In genomic region chr2:19989681-19990415, GRCh38 we compare ENCODE assay signal across 1 cellular context.
TF ChIP-seq lines count a peak whose summit lies in the region.

Gene WDR35, minus strand, starts transcription at chr2:19990105. Its CDS starts 90 bp downstream, at chr2:19990015.

TF ChIP-seq in HepG2, 621 proteins besides CTCF, POLR2A, EP300 and RAD21 (continued from another document and continues in another):
- peak; percentile 95 for TF ChIP-seq NAIF1 (CRISPR knock-in tag; IDR thresholded peaks at IDR 0.05; ENCODE audit: borderline replicate concordance)
- 0 out of 2 replicates have a peak, but pooled peaks have one; percentile 86 for TF ChIP-seq MXD4 (CRISPR knock-in tag; IDR thresholded peaks at IDR 0.05)
- TF ChIP-seq E2F5 (CRISPR knock-in tag; conservative IDR thresholded peaks at IDR 0.05) = peak; percentile 65
- TF ChIP-seq ZSCAN30 (CRISPR knock-in tag; IDR thresholded peaks at IDR 0.05) = no peak
- no peak for TF ChIP-seq GTF3A (CRISPR knock-in tag; conservative IDR thresholded peaks at IDR 0.05)
- TF ChIP-seq NFYB (CRISPR knock-in tag; IDR thresholded peaks at IDR 0.05) = peak; percentile 45; the same call in 1 of the 2 replicates
- peak; percentile 61; the same call in 1 of the 2 replicates for TF ChIP-seq ZNF546 (CRISPR knock-in tag; conservative IDR thresholded peaks at IDR 0.05)
- TF ChIP-seq ZKSCAN5 (CRISPR knock-in tag; IDR thresholded peaks at IDR 0.05) = peak; percentile 60; the same call in 1 of the 2 replicates
- peak; percentile 92 for TF ChIP-seq REPIN1 (CRISPR knock-in tag; IDR thresholded peaks at IDR 0.05; ENCODE audit: borderline replicate concordance, low read depth)
- TF ChIP-seq TEF (CRISPR knock-in tag; IDR thresholded peaks at IDR 0.05) = peak; percentile 59; the same call in 1 of the 2 replicates
- TF ChIP-seq NFKB2 (CRISPR knock-in tag; IDR thresholded peaks at IDR 0.05; ENCODE audit: borderline replicate concordance) = peak; percentile 98; the same call in 1 of the 2 replicates
- no peak for TF ChIP-seq CERS6 (CRISPR knock-in tag; IDR thresholded peaks at IDR 0.05)
- peak; percentile 93 for TF ChIP-seq ZNF788 (CRISPR knock-in tag; IDR thresholded peaks at IDR 0.05; ENCODE audit: borderline replicate concordance)
- TF ChIP-seq STAT5B (CRISPR knock-in tag; IDR thresholded peaks at IDR 0.05) = no peak
- TF ChIP-seq PAF1 (CRISPR knock-in tag; IDR thresholded peaks at IDR 0.05) = no peak; the same call in 1 of the 2 replicates
- peak; percentile 90 for TF ChIP-seq ZNF18 (CRISPR knock-in tag; IDR thresholded peaks at IDR 0.05; ENCODE audit: insufficient replicate concordance)
- TF ChIP-seq E2F1 (CRISPR knock-in tag; IDR thresholded peaks at IDR 0.05) = peak; percentile 66
- TF ChIP-seq ZNF83 (CRISPR knock-in tag; IDR thresholded peaks at IDR 0.05; ENCODE audit: borderline replicate concordance) = no peak
- TF ChIP-seq, protein P1, sequence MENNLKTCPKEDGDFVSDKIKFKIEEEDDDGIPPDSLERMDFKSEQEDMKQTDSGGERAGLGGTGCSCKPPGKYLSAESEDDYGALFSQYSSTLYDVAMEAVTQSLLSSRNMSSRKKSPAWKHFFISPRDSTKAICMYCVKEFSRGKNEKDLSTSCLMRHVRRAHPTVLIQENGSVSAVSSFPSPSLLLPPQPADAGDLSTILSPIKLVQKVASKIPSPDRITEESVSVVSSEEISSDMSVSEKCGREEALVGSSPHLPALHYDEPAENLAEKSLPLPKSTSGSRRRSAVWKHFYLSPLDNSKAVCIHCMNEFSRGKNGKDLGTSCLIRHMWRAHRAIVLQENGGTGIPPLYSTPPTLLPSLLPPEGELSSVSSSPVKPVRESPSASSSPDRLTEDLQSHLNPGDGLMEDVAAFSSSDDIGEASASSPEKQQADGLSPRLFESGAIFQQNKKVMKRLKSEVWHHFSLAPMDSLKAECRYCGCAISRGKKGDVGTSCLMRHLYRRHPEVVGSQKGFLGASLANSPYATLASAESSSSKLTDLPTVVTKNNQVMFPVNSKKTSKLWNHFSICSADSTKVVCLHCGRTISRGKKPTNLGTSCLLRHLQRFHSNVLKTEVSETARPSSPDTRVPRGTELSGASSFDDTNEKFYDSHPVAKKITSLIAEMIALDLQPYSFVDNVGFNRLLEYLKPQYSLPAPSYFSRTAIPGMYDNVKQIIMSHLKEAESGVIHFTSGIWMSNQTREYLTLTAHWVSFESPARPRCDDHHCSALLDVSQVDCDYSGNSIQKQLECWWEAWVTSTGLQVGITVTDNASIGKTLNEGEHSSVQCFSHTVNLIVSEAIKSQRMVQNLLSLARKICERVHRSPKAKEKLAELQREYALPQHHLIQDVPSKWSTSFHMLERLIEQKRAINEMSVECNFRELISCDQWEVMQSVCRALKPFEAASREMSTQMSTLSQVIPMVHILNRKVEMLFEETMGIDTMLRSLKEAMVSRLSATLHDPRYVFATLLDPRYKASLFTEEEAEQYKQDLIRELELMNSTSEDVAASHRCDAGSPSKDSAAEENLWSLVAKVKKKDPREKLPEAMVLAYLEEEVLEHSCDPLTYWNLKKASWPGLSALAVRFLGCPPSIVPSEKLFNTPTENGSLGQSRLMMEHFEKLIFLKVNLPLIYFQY (CRISPR knock-in tag; IDR thresholded peaks at IDR 0.05; ENCODE audit: borderline replicate concordance) = peak; percentile 84; the same call in 1 of the 2 replicates
- TF ChIP-seq MED1 (CRISPR knock-in tag; IDR thresholded peaks at IDR 0.05) = peak; percentile 83
- TF ChIP-seq GABPA (IDR thresholded peaks at IDR 0.05; ENCODE audit: low read depth, low read length) = peak; percentile 97
- peak; percentile 91 for TF ChIP-seq GABPA (CRISPR knock-in tag; IDR thresholded peaks at IDR 0.05; ENCODE audit: low read depth)
- peak; percentile 69; the same call in 1 of the 2 replicates for TF ChIP-seq SNAI1 (CRISPR knock-in tag; IDR thresholded peaks at IDR 0.05; ENCODE audit: borderline replicate concordance)
- peak; percentile 98 for TF ChIP-seq SMAD1 (CRISPR knock-in tag; IDR thresholded peaks at IDR 0.05; ENCODE audit: borderline replicate concordance, low read depth)
- no peak for TF ChIP-seq NBN (conservative IDR thresholded peaks at IDR 0.05)
- no peak for TF ChIP-seq MTF1 (CRISPR knock-in tag; IDR thresholded peaks at IDR 0.05)
- no peak for TF ChIP-seq MTA3 (CRISPR knock-in tag; IDR thresholded peaks at IDR 0.05)
- no peak; the same call in 1 of the 2 replicates for TF ChIP-seq ZNF720 (CRISPR knock-in tag; IDR thresholded peaks at IDR 0.05)
- peak; percentile 52; the same call in 1 of the 2 replicates for TF ChIP-seq SP2 (CRISPR knock-in tag; IDR thresholded peaks at IDR 0.05)
- TF ChIP-seq ZNF225 (CRISPR knock-in tag; IDR thresholded peaks at IDR 0.05) = peak; percentile 89
- TF ChIP-seq YEATS2 (CRISPR knock-in tag; IDR thresholded peaks at IDR 0.05; ENCODE audit: borderline replicate concordance) = peak; percentile 76; the same call in 1 of the 2 replicates
- TF ChIP-seq, protein P2, sequence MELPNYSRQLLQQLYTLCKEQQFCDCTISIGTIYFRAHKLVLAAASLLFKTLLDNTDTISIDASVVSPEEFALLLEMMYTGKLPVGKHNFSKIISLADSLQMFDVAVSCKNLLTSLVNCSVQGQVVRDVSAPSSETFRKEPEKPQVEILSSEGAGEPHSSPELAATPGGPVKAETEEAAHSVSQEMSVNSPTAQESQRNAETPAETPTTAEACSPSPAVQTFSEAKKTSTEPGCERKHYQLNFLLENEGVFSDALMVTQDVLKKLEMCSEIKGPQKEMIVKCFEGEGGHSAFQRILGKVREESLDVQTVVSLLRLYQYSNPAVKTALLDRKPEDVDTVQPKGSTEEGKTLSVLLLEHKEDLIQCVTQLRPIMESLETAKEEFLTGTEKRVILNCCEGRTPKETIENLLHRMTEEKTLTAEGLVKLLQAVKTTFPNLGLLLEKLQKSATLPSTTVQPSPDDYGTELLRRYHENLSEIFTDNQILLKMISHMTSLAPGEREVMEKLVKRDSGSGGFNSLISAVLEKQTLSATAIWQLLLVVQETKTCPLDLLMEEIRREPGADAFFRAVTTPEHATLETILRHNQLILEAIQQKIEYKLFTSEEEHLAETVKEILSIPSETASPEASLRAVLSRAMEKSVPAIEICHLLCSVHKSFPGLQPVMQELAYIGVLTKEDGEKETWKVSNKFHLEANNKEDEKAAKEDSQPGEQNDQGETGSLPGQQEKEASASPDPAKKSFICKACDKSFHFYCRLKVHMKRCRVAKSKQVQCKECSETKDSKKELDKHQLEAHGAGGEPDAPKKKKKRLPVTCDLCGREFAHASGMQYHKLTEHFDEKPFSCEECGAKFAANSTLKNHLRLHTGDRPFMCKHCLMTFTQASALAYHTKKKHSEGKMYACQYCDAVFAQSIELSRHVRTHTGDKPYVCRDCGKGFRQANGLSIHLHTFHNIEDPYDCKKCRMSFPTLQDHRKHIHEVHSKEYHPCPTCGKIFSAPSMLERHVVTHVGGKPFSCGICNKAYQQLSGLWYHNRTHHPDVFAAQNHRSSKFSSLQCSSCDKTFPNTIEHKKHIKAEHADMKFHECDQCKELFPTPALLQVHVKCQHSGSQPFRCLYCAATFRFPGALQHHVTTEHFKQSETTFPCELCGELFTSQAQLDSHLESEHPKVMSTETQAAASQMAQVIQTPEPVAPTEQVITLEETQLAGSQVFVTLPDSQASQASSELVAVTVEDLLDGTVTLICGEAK (IDR thresholded peaks at IDR 0.05) = peak; percentile 56
- TF ChIP-seq, protein P2 (CRISPR knock-in tag; IDR thresholded peaks at IDR 0.05) = peak; percentile 72
- TF ChIP-seq RAD51 (IDR thresholded peaks at IDR 0.05; ENCODE audit: borderline replicate concordance) = no peak
- peak; percentile 95 for TF ChIP-seq ZNF235 (CRISPR knock-in tag; IDR thresholded peaks at IDR 0.05; ENCODE audit: borderline replicate concordance)
- TF ChIP-seq ZNF230 (CRISPR knock-in tag; IDR thresholded peaks at IDR 0.05) = peak; percentile 64; the same call in 1 of the 2 replicates
- TF ChIP-seq NFKBIZ (CRISPR knock-in tag; IDR thresholded peaks at IDR 0.05) = peak; percentile 79; the same call in 1 of the 2 replicates
- TF ChIP-seq, protein P3, sequence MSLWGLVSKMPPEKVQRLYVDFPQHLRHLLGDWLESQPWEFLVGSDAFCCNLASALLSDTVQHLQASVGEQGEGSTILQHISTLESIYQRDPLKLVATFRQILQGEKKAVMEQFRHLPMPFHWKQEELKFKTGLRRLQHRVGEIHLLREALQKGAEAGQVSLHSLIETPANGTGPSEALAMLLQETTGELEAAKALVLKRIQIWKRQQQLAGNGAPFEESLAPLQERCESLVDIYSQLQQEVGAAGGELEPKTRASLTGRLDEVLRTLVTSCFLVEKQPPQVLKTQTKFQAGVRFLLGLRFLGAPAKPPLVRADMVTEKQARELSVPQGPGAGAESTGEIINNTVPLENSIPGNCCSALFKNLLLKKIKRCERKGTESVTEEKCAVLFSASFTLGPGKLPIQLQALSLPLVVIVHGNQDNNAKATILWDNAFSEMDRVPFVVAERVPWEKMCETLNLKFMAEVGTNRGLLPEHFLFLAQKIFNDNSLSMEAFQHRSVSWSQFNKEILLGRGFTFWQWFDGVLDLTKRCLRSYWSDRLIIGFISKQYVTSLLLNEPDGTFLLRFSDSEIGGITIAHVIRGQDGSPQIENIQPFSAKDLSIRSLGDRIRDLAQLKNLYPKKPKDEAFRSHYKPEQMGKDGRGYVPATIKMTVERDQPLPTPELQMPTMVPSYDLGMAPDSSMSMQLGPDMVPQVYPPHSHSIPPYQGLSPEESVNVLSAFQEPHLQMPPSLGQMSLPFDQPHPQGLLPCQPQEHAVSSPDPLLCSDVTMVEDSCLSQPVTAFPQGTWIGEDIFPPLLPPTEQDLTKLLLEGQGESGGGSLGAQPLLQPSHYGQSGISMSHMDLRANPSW (CRISPR knock-in tag; IDR thresholded peaks at IDR 0.05; ENCODE audit: borderline replicate concordance) = peak; percentile 44
- TF ChIP-seq JARID2 (CRISPR knock-in tag; IDR thresholded peaks at IDR 0.05; ENCODE audit: insufficient replicate concordance) = no peak
